8 cellular contexts compared by ENCODE assay signal in the genomic region with DNA sequence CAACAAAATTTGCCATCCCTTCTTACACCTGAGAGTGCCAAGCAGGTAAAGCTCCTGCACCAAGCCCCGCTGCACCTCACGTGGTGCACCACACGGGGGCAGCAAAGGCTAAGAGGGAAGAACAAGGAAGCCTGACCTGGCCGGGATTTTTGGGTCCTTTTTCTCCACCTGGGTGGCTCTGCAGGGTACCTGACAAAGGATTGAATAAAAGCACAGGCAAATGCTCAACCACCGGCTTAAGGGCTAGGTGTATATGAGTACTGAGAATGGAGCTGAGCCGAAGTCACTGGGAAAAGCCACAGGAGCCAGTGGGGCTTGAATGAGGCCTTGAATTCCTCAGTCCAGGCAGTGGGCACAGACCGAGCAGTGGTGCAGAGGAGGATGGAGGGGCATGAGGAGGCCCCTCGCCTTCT. TPM values are rescaled to one million over a fixed set of nuclear protein-coding genes. Genes with fewer than 3 reads are reported as not detected.
DNase-seq lines count a peak whose midpoint lies in the region; ATAC-seq and TF ChIP-seq lines count a peak whose summit lies in the region.

No MANE protein-coding gene starts in this region.

- no peak overlapping the region for H3K4me3 ChIP-seq in SJCRH30
- H3K4me3 ChIP-seq in heart left ventricle, result no peak overlapping the region
- no peak overlapping the region for H3K4me3 ChIP-seq in psoas muscle

- no peak overlapping the region for H3K27ac ChIP-seq in SJCRH30
- H3K27ac ChIP-seq in heart left ventricle, result no peak overlapping the region
- no peak overlapping the region for H3K27ac ChIP-seq in psoas muscle

- no peaks in the 10 kb centered on the region for H3K4me1 ChIP-seq in SJCRH30
- H3K4me1 ChIP-seq in heart left ventricle, result peaks cover 0 to 25% (median 9%) of the 10 kb centered on the region in 12 donors
- H3K4me1 ChIP-seq in psoas muscle, result no peaks in the 10 kb centered on the region

- intact Hi-C loops in heart left ventricle (cut with DNase I), result loop anchor here in 6 of 10 donors (1.0 to 2.0 kb wide), 5 partner anchors 51 to 64 kb away; no protein-coding TSS in a partner anchor
- intact Hi-C loops in psoas muscle (cut with DNase I), result loop anchor here (1.0 to 5.0 kb wide), 3 partner anchors 51 to 64 kb away; no protein-coding TSS in a partner anchor

- peak; percentile 86 for DNase-seq in DMS 273 (lab: John Stamatoyannopoulos, UW; ENCODE audit: unreplicated experiment)
- no peak for DNase-seq in DMS 273 treated with DMSO at 0.1 percent for 48 hours (lab: John Stamatoyannopoulos, UW)
- DNase-seq in SJCRH30, result peak; percentile 63 to 75
- DNase-seq in activated naive CD4-positive, alpha-beta T cell treated with anti-CD3 and anti-CD28 coated beads, Interleukin-2, amount 50 U/mL, for 16 hours, result peak; percentile 53
- DNase-seq in heart left ventricle, result peak; percentile 47 to 77 (median 62)
- peak; percentile 69 to 79 for DNase-seq in psoas muscle

- 19 to 29% (median 22%) methylated on average over 8 of the region's 8 CpGs for WGBS in heart left ventricle, 4 donors
- WGBS in psoas muscle, 3 donors, result 16 to 31% (median 18%) methylated on average over 8 of the region's 8 CpGs

- H3K27me3 ChIP-seq in SJCRH30 (no peaks in the 10 kb centered on the region; the same call in 1 of the 2 replicates), heart left ventricle (no peaks in the 10 kb centered on the region), psoas muscle (ENCODE audit: insufficient read depth in 3 of 3, low read length in 2 of 3) (no peaks in the 10 kb centered on the region)

- TF ChIP-seq CTCF in LNCAP (IDR thresholded peaks at IDR 0.05), result peak; percentile 98
- TF ChIP-seq CTCF in heart left ventricle (IDR thresholded peaks at IDR 0.05), result peak; percentile 83 to 94 (median 90)
- peak; percentile 88 for TF ChIP-seq CTCF in psoas muscle (IDR thresholded peaks at IDR 0.05)

- H3K9me3 ChIP-seq in SJCRH30 (replicated peaks) (no peaks in the 10 kb centered on the region), heart left ventricle (no peaks in the 10 kb centered on the region), psoas muscle (no peaks in the 10 kb centered on the region)

- TF ChIP-seq POLR2A in heart left ventricle (IDR thresholded peaks at IDR 0.05), result no peak

- H3K36me3 ChIP-seq in SJCRH30, result no peaks in the 10 kb centered on the region
- no peaks in the 10 kb centered on the region for H3K36me3 ChIP-seq in heart left ventricle
- H3K36me3 ChIP-seq in psoas muscle (ENCODE audit: insufficient read depth in 1 of 2, low read depth in 1 of 2), result no peaks in the 10 kb centered on the region

- ATAC-seq in heart left ventricle (peak in 2 of 4 donors; percentile 27 to 38), psoas muscle (peak; percentile 43 to 73 (median 66)), HG03025 (IDR thresholded peaks at IDR 0.05; ENCODE audit: low FRiP score, unreplicated experiment) (no peak)

RNA-seq across cellular contexts. Expression of a gene that starts 36.4 kb away (rescaled TPM):
- total RNA-seq in SJCRH30 (2014; rRNA removed; shearing (Covaris generic)), result 6.2 and 7.6 TPM in 2 replicates
- 10 to 100 TPM in 6 of 9 donors, 1 to 10 TPM in 3; 7.8 to 14.0 (median 10.9) TPM for total RNA-seq in heart left ventricle
- 1 to 10 TPM; 2.8 to 6.9 TPM for polyA plus RNA-seq in heart left ventricle
- total RNA-seq in psoas muscle, result 1 to 10 TPM; 2.9 to 4.9 (median 3.9) TPM
- polyA plus RNA-seq in psoas muscle, result 1 to 10 TPM; 1.3 to 2.2 (median 2.0) TPM
